Comparison of ENCODE assay signal across 18 cellular contexts in genomic region chr9:89534888-89535287, GRCh38. TPM values are rescaled to one million over a fixed set of nuclear protein-coding genes. Genes with fewer than 3 reads are reported as not detected.
DNase-seq lines count a peak whose midpoint lies in the region; ATAC-seq and TF ChIP-seq lines count a peak whose summit lies in the region.
"Had no signal": no experiment of that assay in that cellular context is flagged by ENCODE, and none has a peak within 500 bp of the region (broad histone marks: within the 10 kb centered on the region; RNA-seq: fewer than 3 reads in every experiment).

No MANE protein-coding gene starts in this region.

- H3K27ac Mint-ChIP-seq in activated T-cell treated with anti-CD3 and anti-CD28 coated beads, Interleukin-2, amount 50 U/mL, for 24 hours, result peak overlapping the region; percentile 95
- H3K27ac Mint-ChIP-seq in activated naive CD8-positive, alpha-beta T cell treated with anti-CD3 and anti-CD28 coated beads, Interleukin-2, amount 10 ng/mL, durations not matched to agents 7 days and 5 days, result peak overlapping the region; percentile 88

- H3K4me1 ChIP-seq in neutrophil (ENCODE audit: control insufficient read depth in 1 of 2, insufficient read depth in 1 of 2, low read depth in 1 of 2, low read length in 1 of 2), result peaks cover 64 to 83% of the 10 kb centered on the region in 2 experiments
- H3K4me1 ChIP-seq: foreskin keratinocyte had no signal

- H3K4me3 Mint-ChIP-seq in activated T-cell treated with anti-CD3 and anti-CD28 coated beads, Interleukin-2, amount 50 U/mL, for 24 hours, result no peak overlapping the region
- H3K4me3 Mint-ChIP-seq in activated naive CD8-positive, alpha-beta T cell treated with anti-CD3 and anti-CD28 coated beads, Interleukin-2, amount 10 ng/mL, durations not matched to agents 7 days and 5 days, result peak overlapping the region; percentile 64

- no peak for ATAC-seq in activated naive CD8-positive, alpha-beta T cell treated with anti-CD3 and anti-CD28 coated beads, Interleukin-2, amount 10 ng/mL, durations not matched to agents 7 days and 5 days (ENCODE audit: low read depth)
- no peak for ATAC-seq in GM19463 (IDR thresholded peaks at IDR 0.05; ENCODE audit: unreplicated experiment)
- ATAC-seq: foreskin keratinocyte, left cardiac atrium, upper lobe of right lung had no signal

- no peaks in the 10 kb centered on the region for H3K27me3 Mint-ChIP-seq in activated T-cell treated with anti-CD3 and anti-CD28 coated beads, Interleukin-2, amount 50 U/mL, for 24 hours
- no peaks in the 10 kb centered on the region for H3K27me3 Mint-ChIP-seq in activated naive CD8-positive, alpha-beta T cell treated with anti-CD3 and anti-CD28 coated beads, Interleukin-2, amount 10 ng/mL, durations not matched to agents 7 days and 5 days

- H3K27ac ChIP-seq in HL-60 (replicated peaks) (peak overlapping the region; percentile 85), neutrophil (peak overlapping the region; percentile 95)
- H3K27ac ChIP-seq: foreskin keratinocyte, GM23248, RWPE1, VCaP had no signal

- peaks cover 96% of the 10 kb centered on the region for H3K4me1 Mint-ChIP-seq in activated T-cell treated with anti-CD3 and anti-CD28 coated beads, Interleukin-2, amount 50 U/mL, for 24 hours (ENCODE audit: low read depth)
- H3K4me1 Mint-ChIP-seq in activated naive CD8-positive, alpha-beta T cell treated with anti-CD3 and anti-CD28 coated beads, Interleukin-2, amount 10 ng/mL, durations not matched to agents 7 days and 5 days, result peaks cover 89% of the 10 kb centered on the region

- POLR2A ChIA-PET in activated naive CD8-positive, alpha-beta T cell treated with anti-CD3 and anti-CD28 coated beads, Interleukin-2, amount 10 ng/mL, durations not matched to agents 7 days and 5 days (lab: Charles Lee), result interaction anchor here (1.4 to 4.5 kb wide), 3 partner anchors 12 to 70 kb away, joined by 3 to 35 read pairs (median 6); partner anchors contain the start of gene GADD45G

- DNase-seq in activated T-cell treated with anti-CD3 and anti-CD28 coated beads, Interleukin-2, amount 50 U/mL, for 24 hours, result no peak
- DNase-seq in activated T-cell treated with anti-CD3 and anti-CD28 coated beads for 4 hours (no peak), HL-60 (ENCODE audit: low read depth in 1 of 2, low spot score in 1 of 2) (no peak), globus pallidus (ENCODE audit: low spot score) (no peak), NCI-H2081 (lab: John Stamatoyannopoulos, UW) (no peak)
- no peak for DNase-seq in activated naive CD8-positive, alpha-beta T cell treated with anti-CD3 and anti-CD28 coated beads, Interleukin-2, amount 10 ng/mL, durations not matched to agents 7 days and 5 days
- DNase-seq: dermis blood vessel endothelial cell; foreskin keratinocyte; GM23248; left cardiac atrium; NCI-H1436 treated with DMSO at 0.1 percent for 48 hours; occipital lobe; stimulated activated naive CD4-positive, alpha-beta T cell; upper lobe of right lung had no signal

- H3K27me3 ChIP-seq in HL-60 (ENCODE audit: insufficient read depth, poor library complexity, severe bottlenecking), result no peaks in the 10 kb centered on the region
- H3K27me3 ChIP-seq in neutrophil, result no peaks in the 10 kb centered on the region
- H3K27me3 ChIP-seq: upper lobe of right lung had no signal

- no peaks in the 10 kb centered on the region for H3K36me3 Mint-ChIP-seq in activated T-cell treated with anti-CD3 and anti-CD28 coated beads, Interleukin-2, amount 50 U/mL, for 24 hours (ENCODE audit: low read depth)
- peaks cover 5% of the 10 kb centered on the region for H3K36me3 Mint-ChIP-seq in activated naive CD8-positive, alpha-beta T cell treated with anti-CD3 and anti-CD28 coated beads, Interleukin-2, amount 10 ng/mL, durations not matched to agents 7 days and 5 days

- no peak for TF ChIP-seq CTCF in HL-60 (IDR thresholded peaks at IDR 0.05; ENCODE audit: insufficient read depth, low read length)
- no peak for TF ChIP-seq CTCF in neutrophil (IDR thresholded peaks at IDR 0.05)

- no peaks in the 10 kb centered on the region for H3K9me3 ChIP-seq in neutrophil
- H3K9me3 ChIP-seq: upper lobe of right lung had no signal

- H3K9me3 Mint-ChIP-seq in activated T-cell treated with anti-CD3 and anti-CD28 coated beads, Interleukin-2, amount 50 U/mL, for 24 hours, result no peaks in the 10 kb centered on the region
- peaks cover 3% of the 10 kb centered on the region for H3K9me3 Mint-ChIP-seq in activated naive CD8-positive, alpha-beta T cell treated with anti-CD3 and anti-CD28 coated beads, Interleukin-2, amount 10 ng/mL, durations not matched to agents 7 days and 5 days

- no peaks in the 10 kb centered on the region for H3K36me3 ChIP-seq in neutrophil
- H3K36me3 ChIP-seq: upper lobe of right lung had no signal

- no peak overlapping the region for H3K4me3 ChIP-seq in HL-60 (replicated peaks; ENCODE audit: insufficient read depth, low read length)
- no peak overlapping the region for H3K4me3 ChIP-seq in neutrophil (ENCODE audit: low read depth in 1 of 2, low read length in 1 of 2)
- H3K4me3 ChIP-seq: GM23248, upper lobe of right lung had no signal

RNA-seq across cellular contexts. Expression of gene SEMA4D, which starts 37.0 kb away (rescaled TPM):
- 100 to 1,000 TPM; 370 to 391 TPM for total RNA-seq in activated naive CD8-positive, alpha-beta T cell treated with anti-CD3 and anti-CD28 coated beads, Interleukin-2, amount 10 ng/mL, durations not matched to agents 7 days and 5 days
